12 cellular contexts compared by ENCODE assay signal in genomic region chr3:130086628-130087027, GRCh38. TPM values are rescaled to one million over a fixed set of nuclear protein-coding genes. Genes with fewer than 3 reads are reported as not detected.
"Had no signal": no experiment of that assay in that cellular context is flagged by ENCODE, and none has a peak within 500 bp of the region (broad histone marks: within the 10 kb centered on the region; RNA-seq: fewer than 3 reads in every experiment).

No MANE protein-coding gene starts in this region.

RNA-seq across cellular contexts. Expression of gene ALG1L2, which starts 5.0 kb away (rescaled TPM):
- total RNA-seq: hepatocyte, kidney epithelial cell, left ventricle myocardium inferior, lower leg skin, mononuclear cell, psoas muscle, smooth muscle cell, stomach, testis, transverse colon had no signal
- polyA plus RNA-seq: lung, neural cell, psoas muscle, stomach had no signal
